In genomic region chr1:19210772-19211549, GRCh38 we compare ENCODE assay signal across 8 cellular contexts. TPM values are rescaled to one million over a fixed set of nuclear protein-coding genes. Genes with fewer than 3 reads are reported as not detected.
DNase-seq lines count a peak whose midpoint lies in the region; ATAC-seq and TF ChIP-seq lines count a peak whose summit lies in the region.

No MANE protein-coding gene starts in this region.

- H3K27ac ChIP-seq in CD4-positive, alpha-beta T cell (ENCODE audit: low read depth, low read length), result peak overlapping the region; percentile 87
- H3K27ac ChIP-seq in stomach smooth muscle (ENCODE audit: low read length), result peak overlapping the region; percentile 98

- H3K36me3 Mint-ChIP-seq in CD4-positive, alpha-beta T cell (ENCODE audit: low read depth), result peaks cover 35% of the 10 kb centered on the region
- peaks cover 30 to 51% of the 10 kb centered on the region in 2 donors for H3K36me3 Mint-ChIP-seq in activated naive CD4-positive, alpha-beta T cell treated with anti-CD3 and anti-CD28 coated beads, Interleukin-2, amount 50 U/mL, for 72 hours

- peaks cover 28% of the 10 kb centered on the region for H3K4me1 ChIP-seq in stomach smooth muscle (ENCODE audit: control insufficient read depth, insufficient read depth, low read length)

- H3K4me1 Mint-ChIP-seq in CD4-positive, alpha-beta T cell (ENCODE audit: low read depth), result peaks cover 70% of the 10 kb centered on the region

- H3K9me3 ChIP-seq in CD4-positive, alpha-beta T cell (ENCODE audit: control insufficient read depth, low read length), result no peaks in the 10 kb centered on the region
- H3K9me3 ChIP-seq in stomach smooth muscle (ENCODE audit: control insufficient read depth in 2 of 2, low read length in 2 of 2), result no peaks in the 10 kb centered on the region

- peak overlapping the region; percentile 92 for H3K4me3 Mint-ChIP-seq in CD4-positive, alpha-beta T cell

- no peak for ATAC-seq in CD4-positive, alpha-beta T cell (ENCODE audit: poor library complexity)
- no peak for ATAC-seq in activated naive CD4-positive, alpha-beta T cell treated with anti-CD3 and anti-CD28 coated beads, Interleukin-2, amount 50 U/mL, for 72 hours
- no peak for ATAC-seq in HG03025 (IDR thresholded peaks at IDR 0.05; ENCODE audit: low FRiP score, unreplicated experiment)

- no peaks in the 10 kb centered on the region for H3K27me3 Mint-ChIP-seq in CD4-positive, alpha-beta T cell

- no peak for TF ChIP-seq CTCF in CD4-positive, alpha-beta T cell (IDR thresholded peaks at IDR 0.05)

- POLR2A ChIA-PET in CD4-positive, alpha-beta T cell (lab: Charles Lee), result interaction anchor here (0.6 to 3.4 kb wide), 11 partner anchors 23 to 1575 kb away, joined by 3 to 26 read pairs (median 4); partner anchors contain the start of genes EMC1, MRTO4 and OTUD3

- H3K27ac Mint-ChIP-seq in CD4-positive, alpha-beta T cell, result peak overlapping the region; percentile 95
- H3K27ac Mint-ChIP-seq in activated naive CD4-positive, alpha-beta T cell treated with anti-CD3 and anti-CD28 coated beads, Interleukin-2, amount 50 U/mL, for 72 hours, result peak overlapping the region; percentile 88 to 98

- intact Hi-C loops in CD4-positive, alpha-beta T cell (cut with DNase I, micrococcal nuclease), result loop anchor here (1.0 to 5.0 kb wide), 4 partner anchors 40 to 386 kb away; partner anchors contain the start of genes EMC1 (in 2 of the 2), MRTO4 (in 2 of the 2), AKR7A2 (in 1 of the 2) and SLC66A1 (in 1 of the 2)

- CTCF ChIA-PET in CD4-positive, alpha-beta T cell (lab: Charles Lee), result no interaction called here

- H3K27me3 ChIP-seq in CD4-positive, alpha-beta T cell (ENCODE audit: control insufficient read depth, insufficient read depth, low read length), result no peaks in the 10 kb centered on the region
- no peaks in the 10 kb centered on the region for H3K27me3 ChIP-seq in stomach smooth muscle (ENCODE audit: control insufficient read depth in 1 of 2, insufficient read depth in 2 of 2, low read length in 2 of 2)

- peak overlapping the region; percentile 89 to 98 for H3K9ac ChIP-seq in stomach smooth muscle (ENCODE audit: low read length in 2 of 2)

- DNase-seq in CD4-positive, alpha-beta T cell, result no peak
- peak; percentile 15 for DNase-seq in HS-27A (ENCODE audit: low read depth)
- DNase-seq in activated naive CD4-positive, alpha-beta T cell treated with anti-CD3 and anti-CD28 coated beads, Interleukin-2, amount 50 U/mL, for 72 hours (ENCODE audit: low spot score in 2 of 2), result no peak
- peak; percentile 21 for DNase-seq in inferior parietal cortex (ENCODE audit: extremely low spot score)
- DNase-seq in NCI-H187 treated with DMSO at 0.1 percent for 48 hours (lab: John Stamatoyannopoulos, UW), result no peak
- DNase-seq in UCSD-AML1 (lab: John Stamatoyannopoulos, UW; ENCODE audit: unreplicated experiment), result no peak

- peaks cover 0 to 4% of the 10 kb centered on the region in 2 donors for H3K36me3 ChIP-seq in stomach smooth muscle (ENCODE audit: control insufficient read depth in 2 of 2, insufficient read depth in 2 of 2, low read length in 2 of 2)

- H3K9me3 Mint-ChIP-seq in CD4-positive, alpha-beta T cell, result no peaks in the 10 kb centered on the region
- H3K9me3 Mint-ChIP-seq in activated naive CD4-positive, alpha-beta T cell treated with anti-CD3 and anti-CD28 coated beads, Interleukin-2, amount 50 U/mL, for 72 hours, result no peaks in the 10 kb centered on the region

- peak overlapping the region; percentile 85 to 96 for H3K4me3 ChIP-seq in stomach smooth muscle (ENCODE audit: low read length in 2 of 2)

RNA-seq across cellular contexts. Expression of gene UBR4, which starts 0.9 kb away (rescaled TPM):
- total RNA-seq in CD4-positive, alpha-beta T cell, result 100 to 1,000 TPM; 116 to 125 TPM
- total RNA-seq in activated naive CD4-positive, alpha-beta T cell treated with anti-CD3 and anti-CD28 coated beads, Interleukin-2, amount 50 U/mL, for 72 hours, result 100 to 1,000 TPM; 156 to 199 TPM

RNA-seq across cellular contexts. Expression of gene EMC1, which starts 40.4 kb away (rescaled TPM):
- total RNA-seq in CD4-positive, alpha-beta T cell, result 10 to 100 TPM; 21.9 to 22.2 TPM
- 10 to 100 TPM; 42.2 to 44.4 TPM for total RNA-seq in activated naive CD4-positive, alpha-beta T cell treated with anti-CD3 and anti-CD28 coated beads, Interleukin-2, amount 50 U/mL, for 72 hours

RNA-seq across cellular contexts. Expression of gene MRTO4, which starts 40.6 kb away (rescaled TPM):
- total RNA-seq in CD4-positive, alpha-beta T cell, result 10 to 100 TPM; 10.2 to 12.0 TPM
- total RNA-seq in activated naive CD4-positive, alpha-beta T cell treated with anti-CD3 and anti-CD28 coated beads, Interleukin-2, amount 50 U/mL, for 72 hours, result 10 to 100 TPM; 60.4 to 83.6 TPM

Comparison
In these comparisons a context has a peak if more than half of its experiments do, and no peak if none do; other contexts are left out.
1. DNase-seq: peak in HS-27A (single experiment) and inferior parietal cortex (single experiment); none in CD4-positive, alpha-beta T cell (0 of 10), activated naive CD4-positive, alpha-beta T cell treated with anti-CD3 and anti-CD28 coated beads, Interleukin-2, amount 50 U/mL, for 72 hours (0 of 2), NCI-H187 treated with DMSO at 0.1 percent for 48 hours (single experiment) and UCSD-AML1 (single experiment).
2. RNA of gene MRTO4, which starts 40.6 kb away (total RNA-seq): 60.4 to 83.6 TPM in activated naive CD4-positive, alpha-beta T cell treated with anti-CD3 and anti-CD28 coated beads, Interleukin-2, amount 50 U/mL, for 72 hours; 10.2 to 12.0 TPM in CD4-positive, alpha-beta T cell; every median in the first group is over 4 times any median in the second.